ENCODE assay signal across 21 cellular contexts in the genomic region with DNA sequence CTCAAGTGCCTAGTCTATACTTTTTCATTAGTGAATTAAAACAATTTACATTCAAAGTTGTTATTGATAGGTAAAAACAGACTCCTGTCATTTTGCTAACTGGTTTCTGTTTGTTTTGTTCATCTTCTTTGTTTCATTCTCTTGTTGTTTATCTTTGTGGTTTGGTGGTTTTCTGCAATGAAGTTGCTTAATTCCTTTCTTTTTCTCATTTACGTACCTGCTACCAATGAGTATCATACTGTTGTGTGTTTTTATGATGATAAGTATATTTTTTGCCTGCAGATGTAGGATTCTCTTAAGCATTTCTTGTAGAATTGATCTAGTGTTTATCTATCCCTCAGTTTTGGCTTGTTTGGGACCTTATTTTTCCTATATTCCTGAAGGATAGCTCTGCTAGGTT.
DNase-seq lines count a peak whose midpoint lies in the region; ATAC-seq and TF ChIP-seq lines count a peak whose summit lies in the region.
"Had no signal": no experiment of that assay in that cellular context is flagged by ENCODE, and none has a peak within 500 bp of the region (broad histone marks: within the 10 kb centered on the region; RNA-seq: fewer than 3 reads in every experiment).

No MANE protein-coding gene starts in this region.

- CTCF ChIA-PET in MCF 10A (lab: Yijun Ruan, JAX): interaction anchor here (0.6 to 0.7 kb wide), 3 partner anchors 14 to 59 kb away, joined by 3 read pairs; no protein-coding TSS in a partner anchor
- CTCF ChIA-PET in mammary epithelial cell (lab: Charles Lee; ENCODE audit: low non-redundant PET): no interaction called here

- no peak overlapping the region for H3K27ac Mint-ChIP-seq in MCF 10A (ENCODE audit: low read depth, unreplicated experiment)
- H3K27ac Mint-ChIP-seq: B cell; CD4-positive, CD25-positive, alpha-beta regulatory T cell; CD8-positive, alpha-beta T cell had no signal

- intact Hi-C loops in MCF 10A (cut with micrococcal nuclease): no loop called here
- intact Hi-C loops in mammary epithelial cell (cut with micrococcal nuclease): no loop called here
- intact Hi-C loops in colonic mucosa (cut with DNase I): no loop called here

- H3K36me3 Mint-ChIP-seq in MCF 10A (ENCODE audit: insufficient read depth, unreplicated experiment): no peaks in the 10 kb centered on the region
- H3K36me3 Mint-ChIP-seq: CD4-positive, CD25-positive, alpha-beta regulatory T cell; CD8-positive, alpha-beta T cell had no signal

- H3K36me3 ChIP-seq in mammary epithelial cell (ENCODE audit: insufficient read depth, low read length) (no peaks in the 10 kb centered on the region), MM.1S (replicated peaks; ENCODE audit: insufficient read depth, low read length) (no peaks in the 10 kb centered on the region), colonic mucosa (no peaks in the 10 kb centered on the region)
- H3K36me3 ChIP-seq: BLaER1 had no signal

- dilution Hi-C loops in mammary epithelial cell (cut with HindIII; ENCODE audit: low sequenced_read_pairs): no loop called here

- no peak overlapping the region for H3K9ac ChIP-seq in mammary epithelial cell (ENCODE audit: insufficient read depth, low read length)
- H3K9ac ChIP-seq in MM.1S (ENCODE audit: low read length): peak overlapping the region; percentile 11; the same call in 1 of the 2 replicates
- H3K9ac ChIP-seq in colonic mucosa (ENCODE audit: low read depth in 2 of 2, low read length in 2 of 2): no peak overlapping the region
- H3K9ac ChIP-seq: BLaER1 had no signal

- POLR2A ChIA-PET in MCF 10A (lab: Yijun Ruan, JAX): no interaction called here

- H3K9me2 ChIP-seq in MM.1S (replicated peaks; ENCODE audit: insufficient read depth, low read length): no peaks in the 10 kb centered on the region

- no peaks in the 10 kb centered on the region; the same call in 1 of the 2 replicates for H3F3A ChIP-seq in MM.1S (ENCODE audit: insufficient read depth, low read length)

- in situ Hi-C loops in mammary epithelial cell (cut with MboI; ENCODE audit: low sequenced_read_pairs in 2 of 2): no loop called here

- H3K27me3 Mint-ChIP-seq in MCF 10A (ENCODE audit: insufficient read depth, unreplicated experiment): no peaks in the 10 kb centered on the region
- H3K27me3 Mint-ChIP-seq: B cell; CD4-positive, CD25-positive, alpha-beta regulatory T cell had no signal

- no peak for TF ChIP-seq CTCF in MCF 10A (IDR thresholded peaks at IDR 0.05; ENCODE audit: unreplicated experiment)
- no peak for TF ChIP-seq CTCF in mammary epithelial cell (conservative IDR thresholded peaks at IDR 0.05 in 1 of 2, IDR thresholded peaks at IDR 0.05 in 1 of 2; ENCODE audit: extremely low read depth in 1 of 2, insufficient read depth in 1 of 2, low read depth in 1 of 2, low read length in 2 of 2)
- no peak for TF ChIP-seq CTCF in MM.1S (IDR thresholded peaks at IDR 0.05; ENCODE audit: low read length)
- no peak for TF ChIP-seq CTCF in colonic mucosa (IDR thresholded peaks at IDR 0.05)

- H3K9me3 ChIP-seq in mammary epithelial cell (replicated peaks; ENCODE audit: insufficient read depth, low read length): no peaks in the 10 kb centered on the region
- no peaks in the 10 kb centered on the region for H3K9me3 ChIP-seq in MM.1S (replicated peaks; ENCODE audit: insufficient read depth, low read length)
- H3K9me3 ChIP-seq in colonic mucosa: no peaks in the 10 kb centered on the region
- H3K9me3 ChIP-seq: Caco-2 had no signal

- BruUV-seq in MCF 10A (replicated peaks; lab: Mats Ljungman, UMichigan) (no TSS peak), mammary epithelial cell (replicated peaks; lab: Mats Ljungman, UMichigan) (no TSS peak)

- H3K9me3 Mint-ChIP-seq in MCF 10A (ENCODE audit: unreplicated experiment): peaks cover 11% of the 10 kb centered on the region

- H4K20me1 ChIP-seq in mammary epithelial cell (ENCODE audit: insufficient read depth, low read length) (no peaks in the 10 kb centered on the region), MM.1S (ENCODE audit: insufficient read depth, low read length) (no peaks in the 10 kb centered on the region)
- H4K20me1 ChIP-seq: BLaER1 had no signal

- H2AFZ ChIP-seq in mammary epithelial cell (ENCODE audit: low read depth, low read length): no peak overlapping the region
- H2AFZ ChIP-seq in MM.1S (ENCODE audit: low read length): peak overlapping the region; percentile 4; the same call in 1 of the 2 replicates

- H3K4me1 Mint-ChIP-seq in MCF 10A (ENCODE audit: insufficient read depth, unreplicated experiment): peaks cover 15% of the 10 kb centered on the region
- H3K4me1 Mint-ChIP-seq: B cell; CD4-positive, CD25-positive, alpha-beta regulatory T cell had no signal

- no peaks in the 10 kb centered on the region for H3K27me3 ChIP-seq in mammary epithelial cell (ENCODE audit: insufficient read depth, low read length)
- H3K27me3 ChIP-seq in MM.1S (replicated peaks; ENCODE audit: insufficient read depth, low read length): no peaks in the 10 kb centered on the region
- no peaks in the 10 kb centered on the region for H3K27me3 ChIP-seq in colonic mucosa
- H3K27me3 ChIP-seq: BLaER1 had no signal

- H3K79me2 ChIP-seq in mammary epithelial cell (ENCODE audit: insufficient read depth, low read length) (no peaks in the 10 kb centered on the region), MM.1S (ENCODE audit: low read length) (no peaks in the 10 kb centered on the region)

- H3K4me3 Mint-ChIP-seq in MCF 10A (ENCODE audit: unreplicated experiment): no peak overlapping the region
- H3K4me3 Mint-ChIP-seq: B cell; CD4-positive, CD25-positive, alpha-beta regulatory T cell; CD8-positive, alpha-beta T cell had no signal

- WGBS in mammary epithelial cell (ENCODE audit: low coverage, missing lambda C conversion rate): 79% methylated on average over 1 of the region's 1 CpG

- H3K4me3 ChIP-seq in mammary epithelial cell (replicated peaks in 1 of 3; ENCODE audit: insufficient read depth in 1 of 3, low read depth in 2 of 3, low read length in 3 of 3): no peak overlapping the region
- peak overlapping the region; percentile 10; the same call in 1 of the 2 replicates for H3K4me3 ChIP-seq in MM.1S (ENCODE audit: low read length)
- H3K4me3 ChIP-seq in colonic mucosa: no peak overlapping the region
- H3K4me3 ChIP-seq: BLaER1, GM12878 had no signal

- no peak overlapping the region for H3K27ac ChIP-seq in mammary epithelial cell (ENCODE audit: insufficient read depth, low read depth, low read length)
- H3K27ac ChIP-seq in MM.1S (ENCODE audit: low read length): peak overlapping the region; percentile 50; the same call in 1 of the 2 replicates
- H3K27ac ChIP-seq in colonic mucosa: no peak overlapping the region
- H3K27ac ChIP-seq: 22Rv1, BLaER1, C4-2B had no signal

- H3K4me1 ChIP-seq in mammary epithelial cell (ENCODE audit: insufficient read depth, low read length) (no peaks in the 10 kb centered on the region), MM.1S (ENCODE audit: low read length) (peaks cover 6% of the 10 kb centered on the region), colonic mucosa (no peaks in the 10 kb centered on the region)
- H3K4me1 ChIP-seq: BLaER1, Caco-2 had no signal

- ATAC-seq in GM18520 (IDR thresholded peaks at IDR 0.05; ENCODE audit: unreplicated experiment): no peak
- ATAC-seq: CD8-positive, alpha-beta T cell; GM12878 had no signal

- peak; percentile 49 for DNase-seq in MCF 10A (ENCODE audit: unreplicated experiment)
- DNase-seq in mammary epithelial cell: no peak
- peak; percentile 68 for DNase-seq in MM.1S
- DNase-seq in amniotic epithelial cell (ENCODE audit: low read depth): peak; percentile 17
- no peak for DNase-seq in colonic mucosa
- DNase-seq in activated gamma-delta T cell (lab: John Stamatoyannopoulos, UW): no peak
- DNase-seq: Caco-2; CD4-positive, CD25-positive, alpha-beta regulatory T cell; CD8-positive, alpha-beta T cell; DMS153; EL; GDM1; GOT3; H7; HCEC 1CT had no signal

- H3K4me2 ChIP-seq in mammary epithelial cell (ENCODE audit: insufficient read depth, low read depth, low read length) (no peak overlapping the region), MM.1S (ENCODE audit: low read depth, low read length) (peak overlapping the region; percentile 35)
- H3K4me2 ChIP-seq: BLaER1 had no signal

Comparison
In these comparisons a context has a peak if more than half of its experiments do, and no peak if none do; other contexts are left out.
1. DNase-seq: peak in MCF 10A (single experiment), MM.1S (single experiment) and amniotic epithelial cell (single experiment); none in mammary epithelial cell (single experiment), colonic mucosa (single experiment) and activated gamma-delta T cell (single experiment).